In the genomic region with DNA sequence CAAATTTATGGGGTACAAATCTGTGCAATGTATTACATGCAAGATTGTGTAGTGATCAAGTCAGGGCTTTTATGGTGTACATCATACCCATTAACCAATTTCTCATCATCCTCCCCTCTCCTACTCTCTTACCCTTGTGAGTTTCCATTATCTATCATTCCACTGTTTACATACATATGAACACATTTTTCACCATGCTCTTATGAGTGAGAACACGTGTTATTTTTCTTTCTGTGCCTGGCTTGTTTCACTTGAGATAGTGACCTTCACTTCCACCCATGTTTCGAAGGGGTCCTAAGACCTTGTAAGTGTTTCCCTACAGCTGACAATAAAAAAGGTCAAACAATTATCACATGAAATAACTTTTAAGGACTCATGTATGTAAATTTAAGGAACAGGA, we compare ENCODE assay signal across 7 cellular contexts.
"Had no signal": no experiment of that assay in that cellular context is flagged by ENCODE, and none has a peak within 500 bp of the region (broad histone marks: within the 10 kb centered on the region; RNA-seq: fewer than 3 reads in every experiment).

No MANE protein-coding gene starts in this region.

- DNase-seq: IMR-90, KBM-7, KG1 had no signal

- H3K4me3 ChIP-seq: K562 had no signal

- H3K9ac ChIP-seq: KMS-11 had no signal

- H3K27ac ChIP-seq: HL-60, KMS-11 had no signal

- ATAC-seq: K562 had no signal

- H3K4me2 ChIP-seq: KMS-11 had no signal

- FAIRE-seq: HTR-8/SVneo, K562 had no signal
